Comparison of ENCODE assay signal across 24 cellular contexts in the genomic region with DNA sequence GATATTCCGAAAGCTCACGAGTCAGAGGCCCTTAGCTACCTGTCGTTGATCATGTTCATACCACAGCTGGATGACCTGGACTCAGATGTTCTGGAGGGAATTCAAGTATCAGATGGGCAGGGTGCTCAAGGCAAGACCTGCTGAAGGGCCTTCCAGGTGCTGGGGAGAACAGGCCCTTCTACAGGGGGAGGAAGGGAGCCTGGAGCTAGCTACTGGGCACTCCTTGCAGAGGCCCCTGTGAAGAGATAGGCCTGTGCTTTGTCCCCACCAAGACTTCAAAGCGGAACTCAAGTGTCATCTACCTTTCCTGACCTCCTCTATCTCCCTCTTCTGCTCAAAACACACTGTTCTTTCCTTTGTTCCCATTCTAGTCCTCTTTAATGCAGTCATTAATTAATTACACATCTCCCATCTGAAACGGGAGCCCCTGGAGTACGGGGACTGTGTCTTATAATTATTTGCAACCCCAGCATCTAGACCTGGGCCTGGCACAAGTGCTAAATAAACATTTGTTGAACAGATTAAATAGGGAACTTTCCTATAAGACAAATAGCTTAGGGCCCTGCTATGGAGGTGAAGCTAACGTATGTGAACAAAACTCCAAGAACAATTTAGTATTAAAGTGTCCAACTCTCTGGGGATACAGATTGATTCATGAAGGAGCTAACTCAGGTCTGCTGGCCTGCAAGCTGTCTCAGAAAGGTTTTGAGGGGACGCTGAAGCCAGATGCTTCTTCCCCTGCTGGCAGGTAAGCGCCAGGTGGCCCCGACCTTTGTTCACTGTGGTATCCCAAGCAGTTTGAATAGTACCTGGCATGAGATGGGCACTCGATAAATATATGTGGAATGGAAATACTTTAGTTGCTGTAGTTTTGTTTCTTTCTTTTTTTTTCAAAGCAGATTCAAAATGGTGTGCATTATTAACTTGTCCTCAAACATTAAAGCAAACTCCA. TPM values are rescaled to one million over a fixed set of nuclear protein-coding genes. Genes with fewer than 3 reads are reported as not detected.
DNase-seq lines count a peak whose midpoint lies in the region; ATAC-seq and TF ChIP-seq lines count a peak whose summit lies in the region.
"Had no signal": no experiment of that assay in that cellular context is flagged by ENCODE, and none has a peak within 500 bp of the region (broad histone marks: within the 10 kb centered on the region; RNA-seq: fewer than 3 reads in every experiment).

No MANE protein-coding gene starts in this region.

- no peaks in the 10 kb centered on the region for H3K27me3 ChIP-seq in prostate gland (replicated peaks; ENCODE audit: insufficient read depth)
- H3K27me3 ChIP-seq: brain microvascular endothelial cell, upper lobe of left lung had no signal

- H3K27ac ChIP-seq in 22Rv1 (peak overlapping the region; percentile 91), prostate gland (peak overlapping the region; percentile 65 to 76)
- H3K27ac ChIP-seq: brain microvascular endothelial cell, lower lobe of right lung, upper lobe of left lung had no signal

- H3K9me3 ChIP-seq in prostate gland, result no peaks in the 10 kb centered on the region
- H3K9me3 ChIP-seq: HAP-1, lower lobe of right lung, upper lobe of left lung had no signal

- peaks cover 43% of the 10 kb centered on the region for H3K4me1 ChIP-seq in prostate gland (replicated peaks)
- H3K4me1 ChIP-seq: HAP-1, lower lobe of right lung, upper lobe of left lung had no signal

- DNase-seq in NCI-H1105 treated with DMSO at 0.1 percent for 48 hours (lab: John Stamatoyannopoulos, UW) (peak; percentile 8), NCI-H1105 (lab: John Stamatoyannopoulos, UW) (no peak), epidermal melanocyte (ENCODE audit: insufficient read length, low spot score) (peak; percentile 10), prostate gland (ENCODE audit: low spot score) (no peak), sciatic nerve (ENCODE audit: low spot score) (no peak), DMS153 treated with DMSO at 0.1 percent for 48 hours (lab: John Stamatoyannopoulos, UW; ENCODE audit: unreplicated experiment) (no peak)
- no peak for DNase-seq in central memory CD4-positive, alpha-beta T cell
- DNase-seq: 8988T; activated CD4-positive, alpha-beta T cell treated with anti-CD3 and anti-CD28 coated beads for 4 hours; activated naive CD4-positive, alpha-beta T cell treated with anti-CD3 and anti-CD28 coated beads, Interleukin-2, amount 10 ng/mL, durations not matched to agents 7 days and 5 days; brain microvascular endothelial cell; CD4-positive, CD25-positive, alpha-beta regulatory T cell; effector memory CD8-positive, alpha-beta T cell; kidney; lower lobe of right lung; NCI-H1436; nephron progenitor cell; PC-3; Right ventricle myocardium superior; stimulated activated CD4-positive, alpha-beta T cell treated with anti-CD3 and anti-CD28 coated beads, Interleukin-1b, Interleukin-23, amount 100 ng/mL, for 48 hours; stimulated activated CD8-positive, alpha-beta memory T cell treated with anti-CD3 and anti-CD28 coated beads, Interleukin-4, amount 100 ng/mL, for 48 hours had no signal

- TF ChIP-seq CTCF in 22Rv1 (IDR thresholded peaks at IDR 0.05) (no peak), prostate gland (IDR thresholded peaks at IDR 0.05) (no peak)

- H3K36me3 ChIP-seq in prostate gland, result no peaks in the 10 kb centered on the region
- H3K36me3 ChIP-seq: brain microvascular endothelial cell, HAP-1, lower lobe of right lung, upper lobe of left lung had no signal

- WGBS in prostate gland, result 61% methylated on average over 11 of the region's 11 CpGs

- H3K4me3 ChIP-seq in prostate gland, result no peak overlapping the region
- H3K4me3 ChIP-seq: HAP-1, lower lobe of right lung, upper lobe of left lung had no signal

- intact Hi-C loops in prostate gland (cut with DNase I) (no loop called here), sciatic nerve (cut with DNase I) (no loop called here)

- no peak for ATAC-seq in sciatic nerve
- ATAC-seq: effector memory CD8-positive, alpha-beta T cell; lower lobe of right lung; PC-3 had no signal

- TF ChIP-seq POLR2A in prostate gland (IDR thresholded peaks at IDR 0.05), result no peak

RNA-seq across cellular contexts. Expression of a gene that starts 22.0 kb away (rescaled TPM):
- total RNA-seq in prostate gland (100 to 1,000 TPM; 391 to 554 TPM), sciatic nerve (236 TPM)

Comparison
In these comparisons a context has a peak if more than half of its experiments do, and no peak if none do; other contexts are left out.
1. DNase-seq: peak in NCI-H1105 treated with DMSO at 0.1 percent for 48 hours (single experiment) and epidermal melanocyte (single experiment); none in NCI-H1105 (single experiment), prostate gland (single experiment), sciatic nerve (single experiment), central memory CD4-positive, alpha-beta T cell (single experiment) and DMS153 treated with DMSO at 0.1 percent for 48 hours (single experiment).